ENCODE assay signal across 8 cellular contexts in the genomic region with DNA sequence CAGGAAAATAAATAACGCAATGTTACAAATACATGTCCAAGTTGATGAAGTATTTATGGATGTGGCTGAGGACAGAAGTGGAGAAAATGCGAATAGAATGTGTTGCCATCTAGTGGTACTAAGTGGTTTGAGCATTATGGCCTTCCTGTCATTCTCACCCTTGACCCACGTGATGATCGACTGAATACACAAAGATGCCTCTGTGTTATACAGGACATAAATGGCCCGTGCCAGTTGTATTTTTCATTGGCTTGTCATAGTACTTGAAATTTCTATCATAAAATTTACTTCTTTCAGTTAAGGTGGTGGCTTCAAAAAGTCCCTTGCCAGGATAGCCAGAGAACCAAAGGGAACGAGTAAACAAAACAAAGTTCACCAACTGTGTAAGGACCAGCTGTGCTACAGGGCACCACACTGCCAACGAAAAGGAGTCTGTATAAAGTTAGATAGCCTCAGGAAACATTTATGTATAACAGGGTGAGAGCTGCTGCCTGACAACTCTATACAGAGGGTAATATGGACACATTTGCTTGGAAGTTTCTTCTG.
A peak's percentile ranks its signal among the peaks of the same experiment; 100 is the strongest.
DNase-seq lines count a peak whose midpoint lies in the region; ATAC-seq and TF ChIP-seq lines count a peak whose summit lies in the region.

No MANE protein-coding gene starts in this region.

- intact Hi-C loops in stomach (cut with DNase I; ENCODE audit: low total_unique reads) = no loop called here

- H3K36me3 ChIP-seq in stomach = no peaks in the 10 kb centered on the region

- no peaks in the 10 kb centered on the region for H3K9me3 ChIP-seq in stomach

- no peaks in the 10 kb centered on the region for H3K27me3 ChIP-seq in stomach

- TF ChIP-seq EP300 in stomach (IDR thresholded peaks at IDR 0.05) = no peak

- no peak overlapping the region for H3K27ac ChIP-seq in stomach

- ATAC-seq in GM19467 (IDR thresholded peaks at IDR 0.05; ENCODE audit: unreplicated experiment) = peak; percentile 94
- peak; percentile 87 for ATAC-seq in HG03457 (IDR thresholded peaks at IDR 0.05; ENCODE audit: unreplicated experiment)
- ATAC-seq in GM21737 (IDR thresholded peaks at IDR 0.05; ENCODE audit: unreplicated experiment) = no peak

- TF ChIP-seq CTCF in stomach (IDR thresholded peaks at IDR 0.05) = peak in 4 of 7 experiments; percentile 27 to 41 (median 38)

- 8 to 71% (median 34%) methylated on average over 7 of the region's 7 CpGs for WGBS in stomach, 5 donors

- TF ChIP-seq POLR2A in stomach (IDR thresholded peaks at IDR 0.05) = no peak

- peaks cover 4 to 23% (median 4%) of the 10 kb centered on the region in 4 donors for H3K4me1 ChIP-seq in stomach

- DNase-seq in ELR (ENCODE audit: low read depth) (peak; percentile 82), NCI-H748 treated with DMSO at 0.1 percent for 48 hours (lab: John Stamatoyannopoulos, UW) (peak; percentile 68), brain pericyte (ENCODE audit: low read depth, low spot score) (peak; percentile 20), iPS-NIHi11 (ENCODE audit: low spot score) (peak; percentile 54), stomach (no peak)

- no peak overlapping the region for H3K4me3 ChIP-seq in stomach
